Comparison of ENCODE assay signal across 8 cellular contexts in the genomic region with DNA sequence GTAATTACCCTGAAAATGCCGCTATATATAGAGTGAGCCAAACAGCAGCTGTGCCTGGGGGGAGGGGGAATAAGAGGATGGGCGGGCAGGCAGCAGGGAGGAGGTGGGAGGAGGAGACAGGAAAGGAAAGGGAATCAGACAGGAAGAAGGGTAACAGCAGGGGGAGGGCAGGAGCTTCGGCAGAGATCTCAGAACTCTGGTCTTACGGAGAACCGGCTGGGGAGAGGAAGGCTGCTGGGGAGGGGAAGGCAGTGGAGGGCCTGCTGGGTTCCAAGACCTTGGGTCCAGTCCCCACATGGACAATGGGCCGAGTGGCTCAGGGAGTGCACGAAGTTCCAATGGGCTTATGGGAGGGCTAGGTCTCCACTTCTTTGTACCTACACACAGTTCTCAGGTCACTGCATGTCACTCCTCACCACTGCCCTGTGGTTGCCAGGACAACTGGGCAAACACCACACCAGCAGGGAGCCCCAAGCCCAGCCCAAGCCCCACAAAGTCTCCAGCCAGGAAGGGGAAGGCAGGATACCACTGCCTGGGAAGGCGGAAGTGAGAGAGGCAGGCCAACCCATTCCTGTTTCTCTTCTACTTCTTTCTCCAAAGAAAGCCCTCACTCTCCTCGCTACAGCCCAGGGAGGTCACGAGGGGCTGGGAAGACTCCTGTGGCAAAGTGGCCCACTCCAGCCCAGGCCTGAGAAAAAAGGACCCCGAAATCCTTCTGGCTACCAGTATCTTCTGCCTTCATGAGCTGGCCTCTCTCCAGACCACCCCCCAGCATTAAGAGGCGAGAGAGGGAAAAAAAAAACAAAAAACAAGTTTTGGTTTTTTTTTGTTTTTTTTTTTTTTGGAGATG. TPM values are rescaled to one million over a fixed set of nuclear protein-coding genes. Genes with fewer than 3 reads are reported as not detected.
A peak's percentile ranks its signal among the peaks of the same experiment; 100 is the strongest.
DNase-seq lines count a peak whose midpoint lies in the region; ATAC-seq, FAIRE-seq and TF ChIP-seq lines count a peak whose summit lies in the region.

No MANE protein-coding gene starts in this region.

- peaks cover 15% of the 10 kb centered on the region; the same call in 1 of the 2 replicates for H3K36me3 ChIP-seq in SK-N-MC (ENCODE audit: insufficient read depth, low read length)
- peaks cover 2 to 17% of the 10 kb centered on the region in 2 experiments for H3K36me3 ChIP-seq in endothelial cell of umbilical vein (ENCODE audit: control insufficient read depth in 2 of 2, extremely low read depth in 1 of 2, insufficient read depth in 2 of 2, low read length in 2 of 2)
- peaks cover 27% of the 10 kb centered on the region in 2 donors for H3K36me3 ChIP-seq in thyroid gland

- no peaks in the 10 kb centered on the region for H4K20me1 ChIP-seq in endothelial cell of umbilical vein (replicated peaks; ENCODE audit: control insufficient read depth, extremely low read depth, insufficient read depth, low read length)

- 26% methylated on average over 12 of the region's 12 CpGs for WGBS in thyroid gland, 2 donors

- no peaks in the 10 kb centered on the region for H3K27me3 ChIP-seq in endothelial cell of umbilical vein (ENCODE audit: control insufficient read depth in 2 of 2, insufficient read depth in 2 of 2, low read length in 2 of 2)
- no peaks in the 10 kb centered on the region for H3K27me3 ChIP-seq in thyroid gland

- peak; percentile 98 for FAIRE-seq in endothelial cell of umbilical vein (lab: Jason Lieb, UNC)

- DNase-seq in GDM1 (lab: John Stamatoyannopoulos, UW) (peak; percentile 85), NCI-H1092 (lab: John Stamatoyannopoulos, UW) (peak; percentile 60), SK-N-MC (ENCODE audit: low read depth, low spot score) (peak; percentile 91), endothelial cell of umbilical vein (ENCODE audit: low read depth, low spot score) (peak; percentile 97), medulla oblongata (ENCODE audit: extremely low spot score) (peak; percentile 67), thyroid gland (peak; percentile 64 to 66), germinal center (ENCODE audit: low spot score) (no peak)

- ATAC-seq in GM18511 (IDR thresholded peaks at IDR 0.05; ENCODE audit: unreplicated experiment): no peak

- H3K9ac ChIP-seq in SK-N-MC (ENCODE audit: insufficient read length) (peak overlapping the region; percentile 63), endothelial cell of umbilical vein (replicated peaks; ENCODE audit: extremely low read depth, insufficient read depth, low read length) (peak overlapping the region; percentile 62)

- intact Hi-C loops in endothelial cell of umbilical vein (cut with micrococcal nuclease): loop anchor here (1.0 kb wide), 5 partner anchors 15 to 45 kb away; partner anchors contain the start of genes G6PC3, HDAC5, HROB and LSM12
- intact Hi-C loops in thyroid gland (cut with DNase I): no loop called here

- TF ChIP-seq CTCF in endothelial cell of umbilical vein (IDR thresholded peaks at IDR 0.05; ENCODE audit: extremely low read depth in 1 of 2, insufficient read depth in 1 of 2, low read depth in 1 of 2, low read length in 2 of 2): no peak
- no peak for TF ChIP-seq CTCF in thyroid gland (IDR thresholded peaks at IDR 0.05)

- CTCF ChIA-PET in endothelial cell of umbilical vein (lab: Charles Lee): interaction anchor here (0.5 to 3.8 kb wide), 10 partner anchors 10 to 872 kb away, joined by 3 to 30 read pairs (median 4); partner anchors contain the start of genes C1QL1 and HDAC5

- TSS peak; percentile 57 for BruUV-seq in endothelial cell of umbilical vein (replicated peaks; lab: Mats Ljungman, UMichigan)

- no peak overlapping the region for H2AFZ ChIP-seq in endothelial cell of umbilical vein (ENCODE audit: low read depth, low read length)

- H3K79me2 ChIP-seq in endothelial cell of umbilical vein (ENCODE audit: control insufficient read depth, insufficient read depth, low read length): no peaks in the 10 kb centered on the region

- H3K4me3 ChIP-seq in SK-N-MC (peak overlapping the region; percentile 75), endothelial cell of umbilical vein (replicated peaks in 1 of 3; ENCODE audit: insufficient read depth in 1 of 3, low read depth in 1 of 3, low read length in 3 of 3) (peak overlapping the region in 2 of 3 experiments; percentile 10 to 19), thyroid gland (replicated peaks in 1 of 3) (no peak overlapping the region)

- H3K27ac ChIP-seq in SK-N-MC (peak overlapping the region; percentile 97), endothelial cell of umbilical vein (ENCODE audit: insufficient read depth, low read depth, low read length) (peak overlapping the region; percentile 83), thyroid gland (peak overlapping the region; percentile 82 to 89 (median 83))

- H3K9me1 ChIP-seq in endothelial cell of umbilical vein (replicated peaks; ENCODE audit: control insufficient read depth, extremely low read depth, insufficient read depth, low read length): no peaks in the 10 kb centered on the region

- POLR2A ChIA-PET in endothelial cell of umbilical vein (lab: Charles Lee): interaction anchor here (1.7 kb wide), 1 partner anchor 28 kb away, joined by 6 read pairs; the partner anchor contains the start of gene HDAC5

- dilution Hi-C loops in endothelial cell of umbilical vein (cut with MboI; ENCODE audit: extremely low pct_ligation_motif_present, low sequenced_read_pairs): no loop called here

- no peaks in the 10 kb centered on the region for H3K9me3 ChIP-seq in SK-N-MC (ENCODE audit: low read depth, low read length)
- no peaks in the 10 kb centered on the region for H3K9me3 ChIP-seq in endothelial cell of umbilical vein (replicated peaks; ENCODE audit: control insufficient read depth, insufficient read depth, low read length)
- H3K9me3 ChIP-seq in thyroid gland: no peaks in the 10 kb centered on the region

- H3K4me1 ChIP-seq in endothelial cell of umbilical vein (ENCODE audit: control insufficient read depth, extremely low read depth, insufficient read depth, low read length) (peaks cover 23% of the 10 kb centered on the region), thyroid gland (peaks cover 32 to 41% of the 10 kb centered on the region in 2 donors)

- peak overlapping the region; percentile 56 for H3K4me2 ChIP-seq in endothelial cell of umbilical vein (ENCODE audit: insufficient read depth, low read length)

- TF ChIP-seq POLR2A in endothelial cell of umbilical vein (IDR thresholded peaks at IDR 0.05; ENCODE audit: low read depth, low read length) (peak; percentile 92), thyroid gland (IDR thresholded peaks at IDR 0.05) (peak in 1 of 2 donors; percentile 5)

TF ChIP-seq in endothelial cell of umbilical vein, 7 proteins besides CTCF, POLR2A, EP300 and RAD21:
- TF ChIP-seq MAX (IDR thresholded peaks at IDR 0.05; ENCODE audit: insufficient read depth, insufficient read length): peak; percentile 33
- TF ChIP-seq GATA2 (IDR thresholded peaks at IDR 0.05; ENCODE audit: insufficient read depth, insufficient read length, low read depth, low read length): no peak
- TF ChIP-seq MYC (IDR thresholded peaks at IDR 0.05; ENCODE audit: low read depth, low read length): no peak
- peak; percentile 62 for TF ChIP-seq POLR2AphosphoS5 (IDR thresholded peaks at IDR 0.05; ENCODE audit: insufficient read depth, low read depth, low read length)

RNA-seq across cellular contexts. Expression of gene G6PC3, which starts 25.3 kb away (rescaled TPM):
- total RNA-seq in endothelial cell of umbilical vein (74.1 and 78.4 TPM in 2 replicates), thyroid gland (100 to 1,000 TPM in 2 of 4 donors, 10 to 100 TPM in 2; 41.4 to 104 (median 80.8) TPM)
- polyA plus RNA-seq in endothelial cell of umbilical vein: 194 and 277 TPM in 2 replicates
- 113 and 123 TPM in 2 replicates for polyA plus RNA-seq in endothelial cell of umbilical vein (2011; cell fraction: cytosol; rRNA removed)
- 41.9 and 49.3 TPM in 2 replicates for polyA plus RNA-seq in endothelial cell of umbilical vein (2011; cell fraction: nucleus; rRNA removed)
- 110 and 116 TPM in 2 replicates for polyA plus RNA-seq in endothelial cell of umbilical vein (2012)
- polyA minus RNA-seq in endothelial cell of umbilical vein: 158 and 188 TPM in 2 replicates
- 79.5 TPM for polyA minus RNA-seq in endothelial cell of umbilical vein (2011; cell fraction: cytosol; rRNA and poly(A)+ RNA removed)
- polyA minus RNA-seq in endothelial cell of umbilical vein (2011; cell fraction: nucleus; rRNA and poly(A)+ RNA removed): 31.0 and 31.3 TPM in 2 replicates

RNA-seq across cellular contexts. Expression of gene HDAC5, which starts 27.6 kb away (rescaled TPM):
- 40.2 and 40.4 TPM in 2 replicates for total RNA-seq in endothelial cell of umbilical vein
- polyA plus RNA-seq in endothelial cell of umbilical vein: 35.4 and 40.0 TPM in 2 replicates
- polyA plus RNA-seq in endothelial cell of umbilical vein (2011; cell fraction: cytosol; rRNA removed): 22.2 and 28.4 TPM in 2 replicates
- polyA plus RNA-seq in endothelial cell of umbilical vein (2011; cell fraction: nucleus; rRNA removed): 31.7 and 40.2 TPM in 2 replicates
- 12.7 and 20.4 TPM in 2 replicates for polyA plus RNA-seq in endothelial cell of umbilical vein (2012)
- 39.3 and 54.8 TPM in 2 replicates for polyA minus RNA-seq in endothelial cell of umbilical vein
- polyA minus RNA-seq in endothelial cell of umbilical vein (2011; cell fraction: cytosol; rRNA and poly(A)+ RNA removed): 27.1 TPM
- polyA minus RNA-seq in endothelial cell of umbilical vein (2011; cell fraction: nucleus; rRNA and poly(A)+ RNA removed): 15.8 and 25.9 TPM in 2 replicates
- total RNA-seq in thyroid gland: 100 to 1,000 TPM in 2 of 4 donors, 10 to 100 TPM in 2; 69.5 to 142 (median 107) TPM

RNA-seq across cellular contexts. Expression of gene LSM12, which starts 29.4 kb away (rescaled TPM):
- total RNA-seq in endothelial cell of umbilical vein (68.9 and 73.5 TPM in 2 replicates), thyroid gland (10 to 100 TPM; 41.3 to 47.2 (median 43.8) TPM)
- 34.3 and 36.5 TPM in 2 replicates for polyA plus RNA-seq in endothelial cell of umbilical vein
- 40.7 and 40.9 TPM in 2 replicates for polyA plus RNA-seq in endothelial cell of umbilical vein (2011; cell fraction: cytosol; rRNA removed)
- 28.0 and 28.8 TPM in 2 replicates for polyA plus RNA-seq in endothelial cell of umbilical vein (2011; cell fraction: nucleus; rRNA removed)
- 42.4 and 52.8 TPM in 2 replicates for polyA plus RNA-seq in endothelial cell of umbilical vein (2012)
- 48.4 and 50.5 TPM in 2 replicates for polyA minus RNA-seq in endothelial cell of umbilical vein
- 43.3 TPM for polyA minus RNA-seq in endothelial cell of umbilical vein (2011; cell fraction: cytosol; rRNA and poly(A)+ RNA removed)
- 22.7 and 26.0 TPM in 2 replicates for polyA minus RNA-seq in endothelial cell of umbilical vein (2011; cell fraction: nucleus; rRNA and poly(A)+ RNA removed)

RNA-seq across cellular contexts. Expression of gene HROB, which starts 45.9 kb away (rescaled TPM):
- total RNA-seq in endothelial cell of umbilical vein (9.0 and 10.1 TPM in 2 replicates), thyroid gland (1 to 10 TPM in 1 of 4 donors, under 1 TPM in 3; 0.20 to 1.1 (median 0.30) TPM)
- 6.9 and 7.0 TPM in 2 replicates for polyA plus RNA-seq in endothelial cell of umbilical vein
- 5.0 and 5.5 TPM in 2 replicates for polyA plus RNA-seq in endothelial cell of umbilical vein (2011; cell fraction: cytosol; rRNA removed)
- polyA plus RNA-seq in endothelial cell of umbilical vein (2011; cell fraction: nucleus; rRNA removed): 9.7 and 14.6 TPM in 2 replicates
- polyA plus RNA-seq in endothelial cell of umbilical vein (2012): 2.6 and 5.1 TPM in 2 replicates
- polyA minus RNA-seq in endothelial cell of umbilical vein: 6.5 and 12.4 TPM in 2 replicates
- polyA minus RNA-seq in endothelial cell of umbilical vein (2011; cell fraction: cytosol; rRNA and poly(A)+ RNA removed): 12.6 TPM
- 4.3 and 5.4 TPM in 2 replicates for polyA minus RNA-seq in endothelial cell of umbilical vein (2011; cell fraction: nucleus; rRNA and poly(A)+ RNA removed)

Comparison
In these comparisons a context has a peak if more than half of its experiments do, and no peak if none do; other contexts are left out.
1. H3K4me3 ChIP-seq: peak in SK-N-MC (single experiment) and endothelial cell of umbilical vein (2 of 3); none in thyroid gland (0 of 3).
2. Peak in every context shown above with its lines, with median percentiles within 50 percentile points of each other: H3K27ac ChIP-seq.